ENCODE assay signal across 18 cellular contexts in genomic region chr16:88458773-88459235, GRCh38.
"Had no signal": no experiment of that assay in that cellular context is flagged by ENCODE, and none has a peak within 500 bp of the region (broad histone marks: within the 10 kb centered on the region; RNA-seq: fewer than 3 reads in every experiment).

No MANE protein-coding gene starts in this region.

- H3K9me3 Mint-ChIP-seq: activated CD8-positive, alpha-beta T cell treated with anti-CD3 and anti-CD28 coated beads for 36 hours; activated T-cell treated with anti-CD3 and anti-CD28 coated beads, Interleukin-2, amount 50 U/mL, for 4 hours; neural progenitor cell had no signal

- H3K4me3 Mint-ChIP-seq: activated CD8-positive, alpha-beta T cell treated with anti-CD3 and anti-CD28 coated beads for 36 hours; activated naive CD8-positive, alpha-beta T cell; activated T-cell treated with anti-CD3 and anti-CD28 coated beads, Interleukin-2, amount 50 U/mL, for 4 hours; neural progenitor cell had no signal

- H3K27me3 Mint-ChIP-seq: activated CD8-positive, alpha-beta T cell treated with anti-CD3 and anti-CD28 coated beads for 36 hours; activated naive CD8-positive, alpha-beta T cell had no signal

- ATAC-seq: activated CD8-positive, alpha-beta T cell treated with anti-CD3 and anti-CD28 coated beads for 36 hours; activated T-cell treated with anti-CD3 and anti-CD28 coated beads, Interleukin-2, amount 50 U/mL, for 4 hours; body of pancreas had no signal

- DNase-seq: activated CD4-positive, alpha-beta T cell treated with anti-CD3 and anti-CD28 coated beads for 4 hours; activated CD8-positive, alpha-beta T cell treated with anti-CD3 and anti-CD28 coated beads for 36 hours; activated gamma-delta T cell; activated T-cell treated with anti-CD3 and anti-CD28 coated beads, Interleukin-2, amount 50 U/mL, for 4 hours; amniotic stem cell; central memory CD4-positive, alpha-beta T cell; effector CD8-positive, alpha-beta T cell; foreskin fibroblast; ovary; stimulated activated CD4-positive, alpha-beta T cell treated with anti-CD3 and anti-CD28 coated beads, Interleukin-2, amount 100 ng/mL, for 24 hours; T-helper 1 cell; tibial artery; uterus; WERI-Rb-1 had no signal

- H3K9me3 ChIP-seq: body of pancreas, ovary, tibial artery, uterus had no signal

- H3K27ac Mint-ChIP-seq: activated CD8-positive, alpha-beta T cell treated with anti-CD3 and anti-CD28 coated beads for 36 hours; activated naive CD8-positive, alpha-beta T cell; neural progenitor cell had no signal

- FAIRE-seq: endothelial cell of umbilical vein had no signal

- H3K36me3 Mint-ChIP-seq: activated naive CD8-positive, alpha-beta T cell; neural progenitor cell had no signal
